34 cellular contexts compared by ENCODE assay signal in the genomic region with DNA sequence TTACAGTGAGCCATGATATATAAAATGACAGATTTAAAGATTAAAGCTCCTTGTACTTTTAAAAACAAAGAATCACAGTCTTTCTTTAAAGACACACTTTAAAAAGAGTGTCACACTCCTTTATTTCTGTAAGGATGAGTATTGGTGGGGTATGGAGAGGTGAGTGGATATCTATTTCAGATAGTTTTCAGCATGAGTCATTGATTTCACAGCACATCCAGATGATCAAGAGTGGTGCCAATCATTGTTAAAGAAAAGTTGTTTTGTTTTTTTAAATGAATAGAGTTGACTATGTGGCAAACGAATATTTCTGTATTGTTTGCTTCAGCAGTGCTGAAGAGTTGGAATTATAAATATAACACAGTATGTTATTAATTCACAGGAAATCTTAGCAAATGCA. TPM values are rescaled to one million over a fixed set of nuclear protein-coding genes. Genes with fewer than 3 reads are reported as not detected.
DNase-seq lines count a peak whose midpoint lies in the region; ATAC-seq, FAIRE-seq and TF ChIP-seq lines count a peak whose summit lies in the region.
"Had no signal": no experiment of that assay in that cellular context is flagged by ENCODE, and none has a peak within 500 bp of the region (broad histone marks: within the 10 kb centered on the region; RNA-seq: fewer than 3 reads in every experiment).

No MANE protein-coding gene starts in this region.

- H3K4me2 ChIP-seq in OCI-LY7 (ENCODE audit: low read length) = no peak overlapping the region
- no peak overlapping the region for H3K4me2 ChIP-seq in osteoblast (ENCODE audit: insufficient read depth, low read length)
- H3K4me2 ChIP-seq: BLaER1 treated with 17β-estradiol and CSF1 and Interleukin-3, amounts not matched to agents 10 nM and 100 nM had no signal

- no peaks in the 10 kb centered on the region for H3K9me2 ChIP-seq in OCI-LY7 (ENCODE audit: insufficient read depth, low read length)

- H3K79me2 ChIP-seq in OCI-LY7 (ENCODE audit: insufficient read depth, low read depth, low read length) (no peaks in the 10 kb centered on the region), osteoblast (ENCODE audit: insufficient read depth, low read length) (no peaks in the 10 kb centered on the region)

- H3K36me3 ChIP-seq in OCI-LY7 (ENCODE audit: insufficient read depth, low read length) = peaks cover 88% of the 10 kb centered on the region
- peaks cover 5% of the 10 kb centered on the region for H3K36me3 ChIP-seq in osteoblast (ENCODE audit: insufficient read depth, low read length)
- H3K36me3 ChIP-seq: right lobe of liver had no signal

- POLR2A ChIA-PET in OCI-LY7 (lab: Charles Lee) = interaction anchor here (2.2 kb wide), 1 partner anchor 10 kb away, joined by 9 read pairs; no protein-coding TSS in a partner anchor

- H4K20me1 ChIP-seq in OCI-LY7 (ENCODE audit: insufficient read depth, low read length) (no peaks in the 10 kb centered on the region), osteoblast (ENCODE audit: insufficient read depth, low read length) (no peaks in the 10 kb centered on the region)

- no peak for ATAC-seq in HG03159 (IDR thresholded peaks at IDR 0.05; ENCODE audit: unreplicated experiment)
- ATAC-seq: Panc1, right lobe of liver, upper lobe of right lung had no signal

- H3K9me3 Mint-ChIP-seq in mesothelial cell of epicardium = no peaks in the 10 kb centered on the region
- H3K9me3 Mint-ChIP-seq: activated CD4-positive, alpha-beta memory T cell treated with anti-CD3 and anti-CD28 coated beads, Interleukin-2, amount 10 ng/mL, durations not matched to agents 7 days and 5 days; activated naive CD8-positive, alpha-beta T cell treated with anti-CD3 and anti-CD28 coated beads, Interleukin-2, amount 10 ng/mL, durations not matched to agents 7 days and 5 days; HFFc6; neural crest cell had no signal

- H3K4me1 ChIP-seq in OCI-LY7 (ENCODE audit: insufficient read depth, low read length, poor library complexity, severe bottlenecking) (no peaks in the 10 kb centered on the region), osteoblast (ENCODE audit: insufficient read depth, low read length) (peaks cover 7% of the 10 kb centered on the region)
- H3K4me1 ChIP-seq: right lobe of liver, SJCRH30, upper lobe of right lung had no signal

- no peak for TF ChIP-seq CTCF in OCI-LY7 (conservative IDR thresholded peaks at IDR 0.05; ENCODE audit: low read length)
- TF ChIP-seq CTCF in osteoblast (IDR thresholded peaks at IDR 0.05; ENCODE audit: extremely low read depth, low read depth, low read length) = no peak
- no peak for TF ChIP-seq CTCF in mesothelial cell of epicardium (IDR thresholded peaks at IDR 0.05; ENCODE audit: unreplicated experiment)

- CTCF ChIA-PET in OCI-LY7 (lab: Charles Lee; ENCODE audit: unreplicated experiment) = no interaction called here

- H3K27ac ChIP-seq in OCI-LY7 (ENCODE audit: low read depth, low read length, poor library complexity, severe bottlenecking) = no peak overlapping the region
- H3K27ac ChIP-seq in osteoblast (ENCODE audit: low read depth, low read length) = peak overlapping the region; percentile 19
- H3K27ac ChIP-seq: BLaER1 treated with 17β-estradiol and CSF1 and Interleukin-3, amounts not matched to agents 10 nM and 100 nM; HL-60; right lobe of liver; SJCRH30; upper lobe of right lung had no signal

- H3K4me1 Mint-ChIP-seq in mesothelial cell of epicardium = no peaks in the 10 kb centered on the region

- H3K36me3 Mint-ChIP-seq in mesothelial cell of epicardium = peaks cover 30% of the 10 kb centered on the region

- no peak overlapping the region for H3K4me3 ChIP-seq in OCI-LY7 (ENCODE audit: low read depth, low read length, poor library complexity, severe bottlenecking)
- H3K4me3 ChIP-seq in osteoblast (ENCODE audit: insufficient read depth, low read length) = no peak overlapping the region
- H3K4me3 ChIP-seq: BLaER1 treated with 17β-estradiol and CSF1 and Interleukin-3, amounts not matched to agents 10 nM and 100 nM; right lobe of liver; SJCRH30; upper lobe of right lung had no signal

- H3K9me3 ChIP-seq in OCI-LY7 (ENCODE audit: low read length) = no peaks in the 10 kb centered on the region
- H3K9me3 ChIP-seq in osteoblast (ENCODE audit: low read depth, low read length) = no peaks in the 10 kb centered on the region
- H3K9me3 ChIP-seq: BLaER1 treated with 17β-estradiol and CSF1 and Interleukin-3, amounts not matched to agents 10 nM and 100 nM; right lobe of liver; SJCRH30; upper lobe of right lung had no signal

- no peak overlapping the region for H3K27ac Mint-ChIP-seq in mesothelial cell of epicardium
- H3K27ac Mint-ChIP-seq: activated CD4-positive, alpha-beta memory T cell treated with anti-CD3 and anti-CD28 coated beads, Interleukin-2, amount 10 ng/mL, durations not matched to agents 7 days and 5 days; activated naive CD8-positive, alpha-beta T cell treated with anti-CD3 and anti-CD28 coated beads, Interleukin-2, amount 10 ng/mL, durations not matched to agents 7 days and 5 days; HFFc6 had no signal

- FAIRE-seq in GM12892 (lab: Jason Lieb, UNC) = peak; percentile 46
- FAIRE-seq: astrocyte, GM18507 had no signal

- H2AFZ ChIP-seq in OCI-LY7 (ENCODE audit: low read length) = no peak overlapping the region
- no peak overlapping the region for H2AFZ ChIP-seq in osteoblast (ENCODE audit: low read length)

- BruUV-seq in OCI-LY7 (replicated peaks; lab: Mats Ljungman, UMichigan) = TSS peak; percentile 10

- intact Hi-C loops in OCI-LY7 (cut with micrococcal nuclease; ENCODE audit: unreplicated experiment) = no loop called here

- H3K27me3 ChIP-seq in osteoblast (ENCODE audit: insufficient read depth, low read length) = no peaks in the 10 kb centered on the region
- H3K27me3 ChIP-seq: BLaER1 treated with 17β-estradiol and CSF1 and Interleukin-3, amounts not matched to agents 10 nM and 100 nM; right lobe of liver; SJCRH30; upper lobe of right lung had no signal

- H3K27me3 Mint-ChIP-seq in mesothelial cell of epicardium (ENCODE audit: low read depth) = no peaks in the 10 kb centered on the region
- H3K27me3 Mint-ChIP-seq: activated CD4-positive, alpha-beta memory T cell treated with anti-CD3 and anti-CD28 coated beads, Interleukin-2, amount 10 ng/mL, durations not matched to agents 7 days and 5 days; activated naive CD8-positive, alpha-beta T cell treated with anti-CD3 and anti-CD28 coated beads, Interleukin-2, amount 10 ng/mL, durations not matched to agents 7 days and 5 days had no signal

- no peak for TF ChIP-seq POLR2A in GM12892 (IDR thresholded peaks at IDR 0.05; ENCODE audit: low read depth, low read length)

- no peak overlapping the region for H3K4me3 Mint-ChIP-seq in mesothelial cell of epicardium
- H3K4me3 Mint-ChIP-seq: activated CD4-positive, alpha-beta memory T cell treated with anti-CD3 and anti-CD28 coated beads, Interleukin-2, amount 10 ng/mL, durations not matched to agents 7 days and 5 days; activated naive CD8-positive, alpha-beta T cell treated with anti-CD3 and anti-CD28 coated beads, Interleukin-2, amount 10 ng/mL, durations not matched to agents 7 days and 5 days; HFFc6; neural crest cell had no signal

- no peak for DNase-seq in GM12892 (ENCODE audit: insufficient read length)
- DNase-seq in OCI-LY7 (ENCODE audit: low spot score) = no peak
- DNase-seq in dermis microvascular lymphatic vessel endothelial cell (ENCODE audit: low read depth in 2 of 2) = peak; percentile 61 to 77
- no peak for DNase-seq in osteoblast (ENCODE audit: insufficient read length, low spot score, missing footprints)
- no peak for DNase-seq in NOMO-1 (lab: John Stamatoyannopoulos, UW; ENCODE audit: unreplicated experiment in 2 of 2)
- no peak for DNase-seq in mesothelial cell of epicardium (ENCODE audit: low spot score in 2 of 2, unreplicated experiment in 2 of 2)
- DNase-seq in NCI-H2227 treated with DMSO at 0.1 percent for 48 hours (lab: John Stamatoyannopoulos, UW) = no peak
- DNase-seq: activated CD4-positive, alpha-beta memory T cell treated with anti-CD3 and anti-CD28 coated beads, Interleukin-2, amount 10 ng/mL, durations not matched to agents 7 days and 5 days; activated effector memory CD4-positive, alpha-beta T cell treated with Interleukin-2 at 50 U/mL for 16 hours; activated naive CD8-positive, alpha-beta T cell treated with anti-CD3 and anti-CD28 coated beads, Interleukin-2, amount 10 ng/mL, durations not matched to agents 7 days and 5 days; central memory CD4-positive, alpha-beta T cell; COR-L47; DMS79; head of caudate nucleus; HFFc6; kidney glomerular epithelial cell; NCI-H1092; NCI-H1694 treated with DMSO at 0.1 percent for 48 hours; NCI-H2171; NCI-H526; NK-92 treated with Interleukin-12 subunit alpha and Interleukin-12 subunit beta, amount 100 ng/mL, for 24 hours; right lobe of liver; SJCRH30; stimulated activated CD4-positive, alpha-beta T cell treated with anti-CD3 and anti-CD28 coated beads, Interleukin-12 subunit alpha, Interleukin-12 subunit beta, amount 100 ng/mL, for 4 hours; stimulated activated CD4-positive, alpha-beta T cell treated with anti-CD3 and anti-CD28 coated beads, Interleukin-4, amount 100 ng/mL, for 1 hour; T-helper 1 cell; upper lobe of right lung had no signal

RNA-seq across cellular contexts. Expression of a gene that starts 52.5 kb away (rescaled TPM):
- polyA plus RNA-seq in GM12892 (2012; ENCODE audit: missing spikeins) = 28.4 TPM
- 52.1 and 61.2 TPM in 2 replicates for total RNA-seq in OCI-LY7 (2014; rRNA removed; shearing (Covaris generic))
- total RNA-seq in OCI-LY7 (2022) (87.7 and 97.3 TPM in 2 replicates), dermis microvascular lymphatic vessel endothelial cell (51.3 and 57.4 TPM in 2 replicates), osteoblast (61.9 and 70.1 TPM in 2 replicates), mesothelial cell of epicardium (64.0 to 67.0 TPM (median 66.7 TPM) in 3 replicates)

Comparison
In these comparisons a context has a peak if more than half of its experiments do, and no peak if none do; other contexts are left out.
1. DNase-seq: peak in dermis microvascular lymphatic vessel endothelial cell (2 of 2); none in GM12892 (single experiment), OCI-LY7 (single experiment), osteoblast (single experiment), NOMO-1 (0 of 2), mesothelial cell of epicardium (0 of 2) and NCI-H2227 treated with DMSO at 0.1 percent for 48 hours (single experiment).